In the genomic region with DNA sequence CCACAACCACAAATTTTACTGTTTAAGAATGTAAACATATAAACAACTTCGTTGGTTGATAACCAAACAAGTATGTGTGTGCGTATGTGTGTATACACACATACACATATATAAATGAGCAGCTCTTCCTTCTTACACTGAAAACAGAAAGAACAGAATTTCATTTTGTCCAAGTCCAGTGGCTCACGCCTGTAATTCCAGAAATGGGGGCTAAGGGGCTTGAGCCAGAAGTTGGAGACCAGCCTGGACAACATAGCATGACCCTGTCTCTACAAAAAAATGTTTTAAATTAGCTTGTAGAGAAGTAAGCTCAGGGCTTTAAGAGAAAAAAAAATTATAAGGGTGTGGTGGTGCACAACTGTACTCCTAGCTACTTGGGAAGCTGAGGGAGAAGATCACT, we compare ENCODE assay signal across 17 cellular contexts. TPM values are rescaled to one million over a fixed set of nuclear protein-coding genes. Genes with fewer than 3 reads are reported as not detected.
DNase-seq lines count a peak whose midpoint lies in the region; ATAC-seq, FAIRE-seq and TF ChIP-seq lines count a peak whose summit lies in the region.
"Had no signal": no experiment of that assay in that cellular context is flagged by ENCODE, and none has a peak within 500 bp of the region (broad histone marks: within the 10 kb centered on the region; RNA-seq: fewer than 3 reads in every experiment).

No MANE protein-coding gene starts in this region.

- peaks cover 99% of the 10 kb centered on the region for H3K4me1 ChIP-seq in left ventricle myocardium inferior
- peaks cover 2 to 3% of the 10 kb centered on the region in 2 experiments; a peak in 2 of 5 replicates for H3K4me1 ChIP-seq in K562 (replicated peaks in 1 of 2; ENCODE audit: control insufficient read depth in 2 of 2, insufficient read depth in 2 of 2, low read length in 2 of 2)
- H3K4me1 ChIP-seq in mesenchymal stem cell (ENCODE audit: control insufficient read depth, insufficient read depth, low read depth, low read length) = peaks cover 3% of the 10 kb centered on the region
- H3K4me1 ChIP-seq in smooth muscle cell (ENCODE audit: low read depth) = no peaks in the 10 kb centered on the region
- H3K4me1 ChIP-seq: BLaER1 had no signal

- H3K9me3 ChIP-seq in left ventricle myocardium inferior (replicated peaks) (no peaks in the 10 kb centered on the region), K562 (replicated peaks; ENCODE audit: control insufficient read depth, insufficient read depth, low read depth, low read length) (no peaks in the 10 kb centered on the region), mesenchymal stem cell (ENCODE audit: control insufficient read depth, low read length) (no peaks in the 10 kb centered on the region), smooth muscle cell (replicated peaks; ENCODE audit: low read depth) (no peaks in the 10 kb centered on the region)
- H3K9me3 ChIP-seq: BLaER1 had no signal

- TF ChIP-seq CTCF in left ventricle myocardium inferior (IDR thresholded peaks at IDR 0.05; ENCODE audit: borderline replicate concordance) (no peak), K562 (IDR thresholded peaks at IDR 0.05 in 2 of 3, conservative IDR thresholded peaks at IDR 0.05 in 1 of 3; ENCODE audit: insufficient read depth in 2 of 3, low read depth in 1 of 3, low read length in 3 of 3) (no peak), smooth muscle cell (IDR thresholded peaks at IDR 0.05; ENCODE audit: borderline replicate concordance, insufficient read depth, poor library complexity, severe bottlenecking) (no peak)

- WGBS in K562 (ENCODE audit: insufficient coverage, low coverage, missing lambda C conversion rate) = 79% methylated on average over 3 of the region's 3 CpGs
- no CpG with 5 or more reads among the region's 3 CpGs for WGBS in mesenchymal stem cell
- WGBS in smooth muscle cell (ENCODE audit: low lambda C conversion rate) = 81% methylated on average over 3 of the region's 3 CpGs

- no peak overlapping the region for H3K18ac ChIP-seq in mesenchymal stem cell (ENCODE audit: low read depth in 1 of 2, low read length in 2 of 2)

- H3K23ac ChIP-seq in mesenchymal stem cell (ENCODE audit: low read length in 2 of 2) = no peak overlapping the region

- H2BK5ac ChIP-seq in mesenchymal stem cell (ENCODE audit: low read depth, low read length, poor library complexity, severe bottlenecking) = no peak overlapping the region

- no peak overlapping the region for H2BK15ac ChIP-seq in mesenchymal stem cell (ENCODE audit: low read depth, poor library complexity, severe bottlenecking)

- no peak for ATAC-seq in Right ventricle myocardium inferior
- peak; percentile 2; the same call in 2 of the 3 replicates for ATAC-seq in K562

- no peak overlapping the region for H4K8ac ChIP-seq in mesenchymal stem cell (ENCODE audit: low read length)

- no TSS peak for BruUV-seq in K562 (replicated peaks; lab: Mats Ljungman, UMichigan)

- peak overlapping the region; percentile 30 for H3K27ac ChIP-seq in left ventricle myocardium inferior (replicated peaks)
- H3K27ac ChIP-seq in K562 (ENCODE audit: extremely low read depth, low read depth, low read length) = no peak overlapping the region
- no peak overlapping the region for H3K27ac ChIP-seq in mesenchymal stem cell (ENCODE audit: low read length, poor library complexity, severe bottlenecking)
- H3K27ac ChIP-seq in smooth muscle cell (ENCODE audit: low read depth) = peak overlapping the region; percentile 12
- H3K27ac ChIP-seq: 22Rv1, BLaER1, GM23248 had no signal

- no peaks in the 10 kb centered on the region for H3K9me1 ChIP-seq in K562 (ENCODE audit: control insufficient read depth, insufficient read depth, low read length)

- no peak overlapping the region for H2AK5ac ChIP-seq in mesenchymal stem cell (ENCODE audit: low read length, severe bottlenecking)

- in situ Hi-C loops in K562 (cut with MboI) = no loop called here

- no peak overlapping the region for H4K91ac ChIP-seq in mesenchymal stem cell (ENCODE audit: low read length)

- H2BK12ac ChIP-seq in mesenchymal stem cell (ENCODE audit: low read length in 2 of 2) = no peak overlapping the region

- H3K4ac ChIP-seq in mesenchymal stem cell (ENCODE audit: low read depth in 1 of 2, low read length in 2 of 2) = no peak overlapping the region

- no peak for TF ChIP-seq EP300 in K562 (IDR thresholded peaks at IDR 0.05; ENCODE audit: low read length)

- DNase-seq in left ventricle myocardium inferior = no peak
- DNase-seq in Right ventricle myocardium inferior (ENCODE audit: missing footprints) = no peak
- DNase-seq in K562 (ENCODE audit: extremely low read depth in 1 of 4, low spot score in 3 of 4) = no peak
- DNase-seq in mesenchymal stem cell = peak; percentile 25
- DNase-seq in smooth muscle cell (lab: John Stamatoyannopoulos, UW; ENCODE audit: unreplicated experiment) = no peak
- no peak for DNase-seq in inferior parietal cortex (ENCODE audit: extremely low spot score)
- no peak for DNase-seq in AG20443 (ENCODE audit: low spot score)
- DNase-seq in ecto neural progenitor cell (ENCODE audit: low spot score) = no peak
- DNase-seq: AML-193; Calu3; CD4-positive, CD25-positive, alpha-beta regulatory T cell; DMS79; GM23248 had no signal

- H3K14ac ChIP-seq in mesenchymal stem cell (ENCODE audit: low read length in 2 of 2) = no peak overlapping the region

- peaks cover 100% of the 10 kb centered on the region for H3K79me2 ChIP-seq in K562 (ENCODE audit: control insufficient read depth, insufficient read depth, low read length)
- H3K79me2 ChIP-seq in smooth muscle cell (ENCODE audit: low read depth) = peaks cover 100% of the 10 kb centered on the region

- intact Hi-C loops in left ventricle myocardium inferior (cut with micrococcal nuclease) = no loop called here
- intact Hi-C loops in Right ventricle myocardium inferior (cut with DNase I) = loop anchor here (1.0 kb wide), 1 partner anchor 42 kb away; no protein-coding TSS in a partner anchor
- intact Hi-C loops in K562 (cut with micrococcal nuclease) = no loop called here

- no peak for TF ChIP-seq RAD21 in K562 (CRISPR knock-in tag; conservative IDR thresholded peaks at IDR 0.05 in 1 of 2, IDR thresholded peaks at IDR 0.05 in 1 of 2)

- H3K27me3 ChIP-seq in left ventricle myocardium inferior (ENCODE audit: low read depth) (no peaks in the 10 kb centered on the region), K562 (ENCODE audit: control insufficient read depth in 2 of 2, insufficient read depth in 2 of 2, low read length in 2 of 2) (no peaks in the 10 kb centered on the region), mesenchymal stem cell (ENCODE audit: control insufficient read depth in 1 of 2, insufficient read depth in 1 of 2, low read length in 2 of 2) (no peaks in the 10 kb centered on the region), smooth muscle cell (ENCODE audit: low read depth) (no peaks in the 10 kb centered on the region)
- H3K27me3 ChIP-seq: BLaER1 had no signal

- H3K79me1 ChIP-seq in mesenchymal stem cell (replicated peaks; ENCODE audit: low read length, poor library complexity, severe bottlenecking) = peaks cover 2% of the 10 kb centered on the region

- H3K36me3 ChIP-seq in left ventricle myocardium inferior (no peaks in the 10 kb centered on the region), K562 (ENCODE audit: control insufficient read depth, insufficient read depth, low read length) (peaks cover 37% of the 10 kb centered on the region; the same call in 1 of the 3 replicates), mesenchymal stem cell (ENCODE audit: control insufficient read depth in 1 of 2, insufficient read depth in 2 of 2, low read depth in 1 of 2, low read length in 2 of 2) (peaks cover 3 to 27% of the 10 kb centered on the region in 2 experiments), smooth muscle cell (ENCODE audit: low read depth) (peaks cover 17% of the 10 kb centered on the region)
- H3K36me3 ChIP-seq: BLaER1 had no signal

- CTCF ChIA-PET in K562 (lab: Yijun Ruan, JAX; ENCODE audit: low intra/inter-chr PET ratio) = no interaction called here

- TF ChIP-seq POLR2A in K562 (conservative IDR thresholded peaks at IDR 0.05) = no peak

- POLR2A ChIA-PET in K562 (lab: Yijun Ruan, JAX) = interaction anchor here (0.5 to 4.1 kb wide), 10 partner anchors 8 to 188 kb away, joined by 3 to 16 read pairs (median 5); no protein-coding TSS in a partner anchor

- no peaks in the 10 kb centered on the region; the same call in 1 of the 2 replicates for H4K20me1 ChIP-seq in K562 (replicated peaks; ENCODE audit: control insufficient read depth, insufficient read depth, low read length)
- peaks cover 100% of the 10 kb centered on the region for H4K20me1 ChIP-seq in smooth muscle cell (ENCODE audit: low read depth)
- H4K20me1 ChIP-seq: BLaER1 had no signal

- no peak overlapping the region for H2AFZ ChIP-seq in K562 (ENCODE audit: low read depth, low read length)
- no peak overlapping the region for H2AFZ ChIP-seq in mesenchymal stem cell (ENCODE audit: low read depth, low read length)
- H2AFZ ChIP-seq in smooth muscle cell (ENCODE audit: low read depth) = no peak overlapping the region
- H2AFZ ChIP-seq: GM23248 had no signal

- no peak for FAIRE-seq in K562 (lab: Jason Lieb, UNC)
- FAIRE-seq: GM12891, H54 had no signal

- H3K9ac ChIP-seq in K562 (ENCODE audit: insufficient read depth in 1 of 2, low read depth in 2 of 2, low read length in 2 of 2) = no peak overlapping the region
- H3K9ac ChIP-seq in mesenchymal stem cell (ENCODE audit: low read length) = no peak overlapping the region
- H3K9ac ChIP-seq in smooth muscle cell (ENCODE audit: low read depth) = no peak overlapping the region
- H3K9ac ChIP-seq: BLaER1, GM23248 had no signal

- no peaks in the 10 kb centered on the region for H3F3A ChIP-seq in smooth muscle cell (ENCODE audit: low read depth)

- H3K4me2 ChIP-seq in K562 (ENCODE audit: insufficient read depth, low read length) (no peak overlapping the region), mesenchymal stem cell (ENCODE audit: low read length, poor library complexity, severe bottlenecking) (no peak overlapping the region), smooth muscle cell (peak overlapping the region; percentile 26)
- H3K4me2 ChIP-seq: BLaER1 had no signal

- H3K4me3 ChIP-seq in left ventricle myocardium inferior (no peak overlapping the region), K562 (no peak overlapping the region), mesenchymal stem cell (ENCODE audit: insufficient read depth in 1 of 2, low read depth in 1 of 2, low read length in 2 of 2) (no peak overlapping the region), smooth muscle cell (no peak overlapping the region)
- H3K4me3 ChIP-seq: BLaER1, GM23248 had no signal

- no peak overlapping the region for H2BK120ac ChIP-seq in mesenchymal stem cell (ENCODE audit: low read depth, low read length)

RNA-seq across cellular contexts. Expression of a gene that starts 12.3 kb away (rescaled TPM):
- total RNA-seq in left ventricle myocardium inferior (142 TPM), Right ventricle myocardium inferior (135 TPM), K562 (2014; rRNA removed) (39.7 and 43.9 TPM in 2 replicates), K562 (2014; rRNA removed; fragmentation: Illumina TruSeq; extraction: Trizol) (120 and 136 TPM in 2 replicates), K562 (2015; rRNA removed; fragmentation: Illumina TruSeq; extraction: Trizol) (91.0 and 99.2 TPM in 2 replicates), K562 (2021) (86.6 and 88.7 TPM in 2 replicates), smooth muscle cell (209 and 210 TPM in 2 replicates)
- total RNA-seq in K562 (2011; cell fraction: chromatin; rRNA removed; ENCODE audit: low replicate concordance) = 95.8 and 462 TPM in 2 replicates
- 43.0 and 60.9 TPM in 2 replicates for total RNA-seq in K562 (2011; cell fraction: nucleolus; rRNA removed)
- 111 and 144 TPM in 2 replicates for total RNA-seq in K562 (2011; cell fraction: nucleoplasm; rRNA removed)
- polyA plus RNA-seq in K562 (2011; rRNA removed) (120 and 153 TPM in 2 replicates), K562 (2014; fragmentation: Illumina TruSeq; extraction: Trizol) (78.2 and 89.6 TPM in 2 replicates), K562 (2014; fragmentation: Nextera tagmentation; extraction: Ambion mirVana) (10 to 100 TPM; 34.0 to 35.1 TPM), K562 (2014; rRNA removed) (56.7 and 60.5 TPM in 2 replicates), smooth muscle cell (54.2 and 60.4 TPM in 2 replicates)
- 39.5 and 56.7 TPM in 2 replicates for polyA plus RNA-seq in K562 (2011; cell fraction: cytosol; rRNA removed)
- polyA plus RNA-seq in K562 (2011; cell fraction: nucleus; rRNA removed) = 70.5 and 141 TPM in 2 replicates
- 60.8 and 92.5 TPM in 2 replicates for polyA plus RNA-seq in K562 (2012)
- polyA minus RNA-seq in K562 (2011; rRNA and poly(A)+ RNA removed) = 194 and 201 TPM in 2 replicates
- polyA minus RNA-seq in K562 (2011; cell fraction: cytosol; rRNA and poly(A)+ RNA removed) = 31.1 and 55.4 TPM in 2 replicates
- polyA minus RNA-seq in K562 (2011; cell fraction: nucleus; rRNA and poly(A)+ RNA removed) = 74.7 and 132 TPM in 2 replicates
- polyA plus RNA-seq in mesenchymal stem cell (2013, experiment 1 of 2) = 96.8 TPM
- polyA plus RNA-seq in mesenchymal stem cell (2013, experiment 2 of 2) = 101 TPM

RNA-seq across cellular contexts. Expression of a gene that starts 52.6 kb away (rescaled TPM):
- total RNA-seq in left ventricle myocardium inferior (11.4 TPM), Right ventricle myocardium inferior (12.1 TPM), K562 (2014; rRNA removed) (2.7 and 3.1 TPM in 2 replicates), K562 (2014; rRNA removed; fragmentation: Illumina TruSeq; extraction: Trizol) (3.5 and 5.6 TPM in 2 replicates), K562 (2015; rRNA removed; fragmentation: Illumina TruSeq; extraction: Trizol) (3.2 and 3.7 TPM in 2 replicates), K562 (2021) (3.5 and 4.7 TPM in 2 replicates), smooth muscle cell (1.2 and 1.3 TPM in 2 replicates)
- total RNA-seq in K562 (2011; cell fraction: chromatin; rRNA removed; ENCODE audit: low replicate concordance) = 1.3 and 2.0 TPM in 2 replicates
- total RNA-seq in K562 (2011; cell fraction: nucleolus; rRNA removed) = 1.1 and 1.2 TPM in 2 replicates
- 2.1 and 2.4 TPM in 2 replicates for total RNA-seq in K562 (2011; cell fraction: nucleoplasm; rRNA removed)
- polyA plus RNA-seq in K562 (2011; rRNA removed) (4.8 and 6.3 TPM in 2 replicates), K562 (2014; fragmentation: Illumina TruSeq; extraction: Trizol) (1.2 and 1.6 TPM in 2 replicates), K562 (2014; fragmentation: Nextera tagmentation; extraction: Ambion mirVana) (1 to 10 TPM; 2.7 to 3.1 TPM), K562 (2014; rRNA removed) (2.0 and 2.7 TPM in 2 replicates), smooth muscle cell (0.47 and 0.70 TPM in 2 replicates)
- polyA plus RNA-seq in K562 (2011; cell fraction: cytosol; rRNA removed) = 1.3 and 3.1 TPM in 2 replicates
- 0.97 and 1.2 TPM in 2 replicates for polyA plus RNA-seq in K562 (2011; cell fraction: nucleus; rRNA removed)
- 1.0 and 2.1 TPM in 2 replicates for polyA plus RNA-seq in K562 (2012)
- 5.7 and 6.0 TPM in 2 replicates for polyA minus RNA-seq in K562 (2011; rRNA and poly(A)+ RNA removed)
- 2.2 and 2.6 TPM in 2 replicates for polyA minus RNA-seq in K562 (2011; cell fraction: cytosol; rRNA and poly(A)+ RNA removed)
- 0.67 and 2.0 TPM in 2 replicates for polyA minus RNA-seq in K562 (2011; cell fraction: nucleus; rRNA and poly(A)+ RNA removed)
- 1.1 TPM for polyA plus RNA-seq in mesenchymal stem cell (2013, experiment 1 of 2)
- 1.1 TPM for polyA plus RNA-seq in mesenchymal stem cell (2013, experiment 2 of 2)

Comparison
In these comparisons a context has a peak if more than half of its experiments do, and no peak if none do; other contexts are left out.
1. H3K27ac ChIP-seq: peak in left ventricle myocardium inferior (single experiment) and smooth muscle cell (single experiment); none in K562 (single experiment) and mesenchymal stem cell (single experiment).